In genomic region chr22:27213291-27213690, GRCh38 we compare ENCODE assay signal across 1 cellular context.
TF ChIP-seq lines count a peak whose summit lies in the region.

No MANE protein-coding gene starts in this region.

TF ChIP-seq in HepG2, 621 proteins besides CTCF, POLR2A, EP300 and RAD21 (continued from another document):
- TF ChIP-seq ZNF503 (CRISPR knock-in tag; IDR thresholded peaks at IDR 0.05) (no peak), AKNA (CRISPR knock-in tag; IDR thresholded peaks at IDR 0.05; ENCODE audit: borderline replicate concordance) (no peak), ZNF280B (CRISPR knock-in tag; IDR thresholded peaks at IDR 0.05; ENCODE audit: borderline replicate concordance) (no peak), AHDC1 (CRISPR knock-in tag; IDR thresholded peaks at IDR 0.05; ENCODE audit: borderline replicate concordance) (no peak), GATAD2A (CRISPR knock-in tag; IDR thresholded peaks at IDR 0.05) (no peak), ATF5 (CRISPR knock-in tag; IDR thresholded peaks at IDR 0.05; ENCODE audit: low read depth) (no peak), ZMYM2 (CRISPR knock-in tag; IDR thresholded peaks at IDR 0.05) (no peak), SRSF4 (IDR thresholded peaks at IDR 0.05; ENCODE audit: low read depth, low read length, poor library complexity, severe bottlenecking) (no peak), PRPF4 (IDR thresholded peaks at IDR 0.05; ENCODE audit: low read depth, low read length, poor library complexity, severe bottlenecking) (no peak), PRDM4 (CRISPR knock-in tag; IDR thresholded peaks at IDR 0.05; ENCODE audit: borderline replicate concordance) (no peak), HNRNPK (IDR thresholded peaks at IDR 0.05; ENCODE audit: low read depth, low read length, poor library complexity, severe bottlenecking) (no peak), ARID2 (CRISPR knock-in tag; IDR thresholded peaks at IDR 0.05; ENCODE audit: borderline replicate concordance) (no peak), ARID3A (IDR thresholded peaks at IDR 0.05; ENCODE audit: low read depth, low read length) (no peak), ZNF670 (CRISPR knock-in tag; IDR thresholded peaks at IDR 0.05; ENCODE audit: borderline replicate concordance) (no peak), ZNF768 (CRISPR knock-in tag; IDR thresholded peaks at IDR 0.05) (no peak), ATF1 (CRISPR knock-in tag; IDR thresholded peaks at IDR 0.05) (no peak)
TF ChIP-seq in HepG2: peak in this region for 0.
